ENCODE assay signal across 28 cellular contexts in the genomic region with DNA sequence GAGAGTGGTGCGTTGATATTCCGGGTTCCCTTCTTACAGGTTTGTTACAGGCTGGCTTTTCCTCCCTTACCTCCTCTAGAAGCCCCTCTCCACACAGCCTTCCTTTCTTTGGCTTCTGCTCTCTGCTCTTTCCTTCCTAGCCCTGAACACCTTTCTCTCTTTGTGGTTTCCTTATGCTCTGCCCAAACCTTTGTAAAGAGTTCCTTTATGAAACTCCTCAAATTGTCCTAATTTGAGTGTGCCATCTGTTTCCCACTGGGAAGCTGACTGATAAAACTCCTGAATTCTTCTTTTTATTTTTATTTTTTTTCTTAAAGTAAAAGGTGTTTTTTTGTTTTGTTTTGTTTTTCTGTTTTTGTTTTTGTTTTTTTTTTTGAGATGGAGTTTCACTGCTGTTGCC.
"Had no signal": no experiment of that assay in that cellular context is flagged by ENCODE, and none has a peak within 500 bp of the region (broad histone marks: within the 10 kb centered on the region; RNA-seq: fewer than 3 reads in every experiment).

No MANE protein-coding gene starts in this region.

- H3K9me3 ChIP-seq: SJCRH30 had no signal

- H3K4me3 ChIP-seq: PC-9, SJCRH30, SK-N-MC had no signal

- H3K4me2 ChIP-seq: KMS-11, PC-9 had no signal

- H3K4me1 ChIP-seq: SJCRH30 had no signal

- FAIRE-seq: RCC 7860 had no signal

- H3K36me3 ChIP-seq: SJCRH30 had no signal

- H2AFZ ChIP-seq: PC-9 had no signal

- H3K27ac ChIP-seq: KMS-11, PC-9, RWPE1, SJCRH30, SK-N-MC had no signal

- H3K9ac ChIP-seq: KMS-11 had no signal

- DNase-seq: Karpas-422, MM.1S, MV-4-11, NCI-H1092, NCI-H1105, NCI-H1417 treated with DMSO at 0.1 percent for 48 hours, NCI-H1436 treated with DMSO at 0.1 percent for 48 hours, NCI-H1694 treated with DMSO at 0.1 percent for 48 hours, NCI-H187 treated with DMSO at 0.1 percent for 48 hours, NCI-H2029, NCI-H2081, NCI-H2171 treated with DMSO at 0.1 percent for 48 hours, NCI-H2227 treated with DMSO at 0.1 percent for 48 hours, NCI-H345, NCI-H446, NCI-H510A treated with DMSO at 0.1 percent for 48 hours, NCI-H524 treated with DMSO at 0.1 percent for 48 hours, NCI-H526 treated with DMSO at 0.1 percent for 48 hours, NCI-H748 treated with DMSO at 0.1 percent for 48 hours, NCI-H82, PC-9, SHP77, SIG-M5, SJCRH30 had no signal

- H3K27me3 ChIP-seq: SJCRH30 had no signal
